13 cellular contexts compared by ENCODE assay signal in the genomic region with DNA sequence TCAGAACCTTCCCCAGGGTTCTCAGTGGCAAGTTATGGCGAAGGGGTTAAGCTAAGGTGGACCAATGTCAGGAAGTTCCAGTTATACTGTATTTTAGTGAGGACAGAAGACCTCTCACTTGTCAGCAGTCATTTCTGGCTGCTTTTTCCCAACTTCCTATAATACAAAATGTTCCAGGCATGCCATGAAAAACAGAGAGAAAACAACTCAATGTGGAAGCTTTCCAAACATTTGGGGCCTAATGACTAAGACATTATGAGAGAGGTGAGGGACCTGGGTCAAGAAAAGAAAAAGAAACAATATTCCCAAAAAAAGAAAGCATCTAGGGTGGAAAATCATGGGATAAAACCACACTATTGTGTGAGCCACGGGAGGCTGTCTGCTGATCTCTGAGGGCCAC.
DNase-seq lines count a peak whose midpoint lies in the region; ATAC-seq and TF ChIP-seq lines count a peak whose summit lies in the region.
"Had no signal": no experiment of that assay in that cellular context is flagged by ENCODE, and none has a peak within 500 bp of the region (broad histone marks: within the 10 kb centered on the region; RNA-seq: fewer than 3 reads in every experiment).

No MANE protein-coding gene starts in this region.

- ATAC-seq in left ventricle myocardium superior (peak; percentile 17), left cardiac atrium (no peak), GM18517 (IDR thresholded peaks at IDR 0.05; ENCODE audit: unreplicated experiment) (no peak)

- TF ChIP-seq CTCF in fibroblast of mammary gland (conservative IDR thresholded peaks at IDR 0.05; ENCODE audit: control insufficient read depth, insufficient read depth, low read depth, low read length) (no peak), mesothelial cell of epicardium (IDR thresholded peaks at IDR 0.05; ENCODE audit: unreplicated experiment) (no peak)

- DNase-seq in left ventricle myocardium superior (no peak), left cardiac atrium (no peak), fibroblast of mammary gland (ENCODE audit: low read depth) (peak; percentile 50), mesothelial cell of epicardium (ENCODE audit: low spot score in 2 of 2, unreplicated experiment in 2 of 2) (no peak), G401 (ENCODE audit: low spot score) (no peak), inferior parietal cortex (ENCODE audit: extremely low spot score) (no peak), erythroblast (lab: John Stamatoyannopoulos, UW) (no peak)
- DNase-seq: ACHN; CD4-positive, CD25-positive, alpha-beta regulatory T cell; DMS53 had no signal

- no peak overlapping the region for H3K4me3 Mint-ChIP-seq in mesothelial cell of epicardium
- H3K4me3 Mint-ChIP-seq: CD4-positive, CD25-positive, alpha-beta regulatory T cell had no signal

- TF ChIP-seq POLR2A in erythroblast (IDR thresholded peaks at IDR 0.05; ENCODE audit: low read length): no peak

- H3K36me3 Mint-ChIP-seq in mesothelial cell of epicardium: peaks cover 3% of the 10 kb centered on the region
- H3K36me3 Mint-ChIP-seq: CD4-positive, CD25-positive, alpha-beta regulatory T cell had no signal

- in situ Hi-C loops in G401 (cut with HindIII; ENCODE audit: low sequenced_read_pairs): no loop called here

- no peak overlapping the region for H3K4me3 ChIP-seq in fibroblast of mammary gland (ENCODE audit: control insufficient read depth, low read depth, low read length)
- H3K4me3 ChIP-seq: BLaER1 treated with 17β-estradiol and CSF1 and Interleukin-3, amounts not matched to agents 10 nM and 100 nM; HAP-1 had no signal

- H3K4me1 Mint-ChIP-seq in mesothelial cell of epicardium: peaks cover 7% of the 10 kb centered on the region
- H3K4me1 Mint-ChIP-seq: CD4-positive, CD25-positive, alpha-beta regulatory T cell had no signal

- peak overlapping the region; percentile 4 for H3K27ac Mint-ChIP-seq in mesothelial cell of epicardium
- H3K27ac Mint-ChIP-seq: CD4-positive, CD25-positive, alpha-beta regulatory T cell had no signal

- no peaks in the 10 kb centered on the region for H3K27me3 Mint-ChIP-seq in mesothelial cell of epicardium (ENCODE audit: low read depth)

- intact Hi-C loops in left ventricle myocardium superior (cut with micrococcal nuclease): no loop called here
- intact Hi-C loops in left cardiac atrium (cut with DNase I): no loop called here

- peaks cover 13% of the 10 kb centered on the region for H3K9me3 Mint-ChIP-seq in mesothelial cell of epicardium
